In genomic region chr20:38790210-38791053, GRCh38 we compare ENCODE assay signal across 8 cellular contexts. TPM values are rescaled to one million over a fixed set of nuclear protein-coding genes. Genes with fewer than 3 reads are reported as not detected.
DNase-seq lines count a peak whose midpoint lies in the region; FAIRE-seq and TF ChIP-seq lines count a peak whose summit lies in the region.

No MANE protein-coding gene starts in this region.

- H3K4me3 ChIP-seq in AG10803 (ENCODE audit: low read length) (no peak overlapping the region), adrenal gland (no peak overlapping the region), kidney (ENCODE audit: low read length in 2 of 2) (no peak overlapping the region), tibial artery (no peak overlapping the region)

- no peaks in the 10 kb centered on the region for H3K27me3 ChIP-seq in adrenal gland
- peaks cover 0 to 6% of the 10 kb centered on the region in 2 donors for H3K27me3 ChIP-seq in tibial artery

- H3K36me3 ChIP-seq in adrenal gland (replicated peaks in 1 of 2) (no peaks in the 10 kb centered on the region), kidney (ENCODE audit: control insufficient read depth in 1 of 2, insufficient read depth in 2 of 2, low read length in 2 of 2) (no peaks in the 10 kb centered on the region), tibial artery (peaks cover 0 to 3% (median 0%) of the 10 kb centered on the region in 3 donors)

- intact Hi-C loops in adrenal gland (cut with DNase I) (no loop called here), kidney (cut with DNase I) (no loop called here), tibial artery (cut with DNase I; ENCODE audit: low total_unique reads) (no loop called here)

- WGBS in adrenal gland, 4 donors, result 34 to 47% (median 38%) methylated on average over 14 to 15 of the region's 15 CpGs

- TF ChIP-seq POLR2A in adrenal gland (IDR thresholded peaks at IDR 0.05), result no peak

- DNase-seq in AG10803 (ENCODE audit: low read depth) (peak; percentile 15), GM20000 (ENCODE audit: low spot score) (peak; percentile 56), NCI-H774 (lab: John Stamatoyannopoulos, UW) (peak; percentile 44), adrenal gland (peak in 4 of 7 donors; percentile 25 to 61 (median 30)), kidney (no peak), tibial artery (no peak), GM19240 (ENCODE audit: insufficient read length, low spot score) (no peak), HTR-8/SVneo (ENCODE audit: insufficient read length, low spot score) (no peak)

- H3K9ac ChIP-seq in kidney (ENCODE audit: low read length in 2 of 2), result no peak overlapping the region

- H3K27ac ChIP-seq in adrenal gland (no peak overlapping the region), kidney (ENCODE audit: low read depth in 2 of 2, low read length in 2 of 2) (no peak overlapping the region), tibial artery (no peak overlapping the region)

- FAIRE-seq in kidney (lab: Jason Lieb, UNC), result no peak
- no peak for FAIRE-seq in HTR-8/SVneo (lab: Jason Lieb, UNC)

- H3K9me3 ChIP-seq in adrenal gland (replicated peaks in 1 of 3) (no peaks in the 10 kb centered on the region), kidney (ENCODE audit: control insufficient read depth in 1 of 2, low read length in 2 of 2) (no peaks in the 10 kb centered on the region), tibial artery (peaks cover 0 to 6% (median 0%) of the 10 kb centered on the region in 3 donors)

- H3K4me1 ChIP-seq in adrenal gland (replicated peaks in 1 of 2) (no peaks in the 10 kb centered on the region), kidney (ENCODE audit: control insufficient read depth in 1 of 2, insufficient read depth in 1 of 2, low read depth in 1 of 2, low read length in 2 of 2) (no peaks in the 10 kb centered on the region), tibial artery (no peaks in the 10 kb centered on the region)

- TF ChIP-seq CTCF in AG10803 (conservative IDR thresholded peaks at IDR 0.05; ENCODE audit: low read length) (peak; percentile 68), GM20000 (IDR thresholded peaks at IDR 0.05; ENCODE audit: extremely low read depth, missing control alignments) (peak; percentile 22), adrenal gland (IDR thresholded peaks at IDR 0.05) (peak; percentile 40 to 73 (median 53)), kidney (IDR thresholded peaks at IDR 0.05; ENCODE audit: borderline replicate concordance, extremely low read depth, insufficient read depth) (peak; percentile 43), tibial artery (IDR thresholded peaks at IDR 0.05) (peak; percentile 59 to 62)

RNA-seq across cellular contexts. Expression of gene PPP1R16B, which starts 15.1 kb away (rescaled TPM):
- total RNA-seq in adrenal gland (10 to 100 TPM in 6 of 8 donors, 1 to 10 TPM in 2; 6.4 to 18.3 (median 12.0) TPM), kidney (29.4 TPM)
- polyA plus RNA-seq in adrenal gland (1 to 10 TPM; 1.8 to 6.4 (median 4.2) TPM), kidney (ENCODE audit: insufficient read depth, low read depth, low replicate concordance) (11.5 TPM)

RNA-seq across cellular contexts. Expression of gene ACTR5, which starts 42.2 kb away (rescaled TPM):
- 1 to 10 TPM; 5.5 to 8.9 (median 6.7) TPM for total RNA-seq in adrenal gland
- 10 to 100 TPM in 1 of 3 donors, 1 to 10 TPM in 2; 5.6 to 10.5 (median 8.4) TPM for polyA plus RNA-seq in adrenal gland
- 8.4 TPM for total RNA-seq in kidney
- 5.8 TPM for polyA plus RNA-seq in kidney (ENCODE audit: insufficient read depth, low read depth, low replicate concordance)

Comparison
In these comparisons a context has a peak if more than half of its experiments do, and no peak if none do; other contexts are left out.
1. DNase-seq: peak in AG10803 (single experiment), GM20000 (single experiment), NCI-H774 (single experiment) and adrenal gland (4 of 7); none in kidney (single experiment), tibial artery (0 of 2), GM19240 (single experiment) and HTR-8/SVneo (single experiment).
2. Peak in every context shown above with its lines, with median percentiles within 50 percentile points of each other: CTCF ChIP-seq.